In the genomic region with DNA sequence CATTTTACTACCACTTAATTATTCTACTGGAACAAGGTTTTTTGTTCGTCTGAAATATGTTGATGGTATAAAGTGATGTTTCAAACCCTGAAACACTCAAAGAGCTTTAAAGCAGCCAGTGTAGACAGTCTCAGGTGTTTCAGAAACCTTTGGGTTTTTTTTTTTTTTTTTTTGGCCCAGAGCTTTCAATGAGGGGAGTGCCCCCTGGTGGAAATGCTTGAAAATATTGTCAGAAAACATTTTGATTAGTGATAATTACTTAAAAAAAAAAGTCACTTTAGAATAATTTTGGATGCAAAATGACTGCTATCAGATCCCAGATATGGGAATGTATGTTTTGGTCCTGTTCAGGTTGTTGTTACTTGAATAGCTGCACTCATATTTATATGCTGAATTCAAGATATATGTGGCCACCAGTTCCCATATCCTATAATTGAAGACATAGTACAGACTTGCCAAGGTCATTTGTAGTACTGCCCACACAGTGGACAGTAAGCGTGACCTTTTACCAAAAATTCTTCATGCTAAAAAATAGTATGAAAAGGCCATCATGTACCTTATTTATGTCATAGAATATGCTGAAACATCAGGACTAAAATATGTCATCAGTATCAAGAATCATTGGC, we compare ENCODE assay signal across 9 cellular contexts. TPM values are rescaled to one million over a fixed set of nuclear protein-coding genes. Genes with fewer than 3 reads are reported as not detected.
A peak's percentile ranks its signal among the peaks of the same experiment; 100 is the strongest.
DNase-seq lines count a peak whose midpoint lies in the region; ATAC-seq and TF ChIP-seq lines count a peak whose summit lies in the region.
"Had no signal": no experiment of that assay in that cellular context is flagged by ENCODE, and none has a peak within 500 bp of the region (broad histone marks: within the 10 kb centered on the region; RNA-seq: fewer than 3 reads in every experiment).

No MANE protein-coding gene starts in this region.

- TF ChIP-seq CTCF in GM10266 (IDR thresholded peaks at IDR 0.05; ENCODE audit: control insufficient read depth, insufficient read depth, low read depth, missing control alignments) = peak; percentile 32
- TF ChIP-seq CTCF in osteoblast (IDR thresholded peaks at IDR 0.05; ENCODE audit: extremely low read depth, low read depth, low read length) = peak; percentile 61

- no peaks in the 10 kb centered on the region for H3K4me1 ChIP-seq in osteoblast (ENCODE audit: insufficient read depth, low read length)

- no peak overlapping the region for H2AFZ ChIP-seq in osteoblast (ENCODE audit: low read length)

- no peak overlapping the region for H3K4me2 ChIP-seq in osteoblast (ENCODE audit: insufficient read depth, low read length)

- no peaks in the 10 kb centered on the region for H3K36me3 ChIP-seq in osteoblast (ENCODE audit: insufficient read depth, low read length)

- no peak overlapping the region for H3K4me3 ChIP-seq in osteoblast (ENCODE audit: insufficient read depth, low read length)
- H3K4me3 ChIP-seq: SK-N-MC had no signal

- H4K20me1 ChIP-seq in osteoblast (ENCODE audit: insufficient read depth, low read length) = no peaks in the 10 kb centered on the region

- H3K27me3 ChIP-seq in osteoblast (ENCODE audit: insufficient read depth, low read length) = no peaks in the 10 kb centered on the region

- no peak overlapping the region for H3K27ac ChIP-seq in osteoblast (ENCODE audit: low read depth, low read length)
- H3K27ac ChIP-seq: SK-N-MC had no signal

- no peaks in the 10 kb centered on the region for H3K79me2 ChIP-seq in osteoblast (ENCODE audit: insufficient read depth, low read length)

- ATAC-seq in HG02938 (IDR thresholded peaks at IDR 0.05; ENCODE audit: unreplicated experiment) = no peak

- H3K9me3 ChIP-seq in osteoblast (ENCODE audit: low read depth, low read length) = no peaks in the 10 kb centered on the region

- peak; percentile 19 to 43 for DNase-seq in AML-193 (lab: John Stamatoyannopoulos, UW)
- DNase-seq in GM10266 (ENCODE audit: extremely low spot score) = peak; percentile 4
- peak; percentile 6 for DNase-seq in NCI-H748 treated with DMSO at 0.1 percent for 48 hours (lab: John Stamatoyannopoulos, UW)
- peak; percentile 24 for DNase-seq in effector CD4-positive, alpha-beta T cell
- no peak for DNase-seq in osteoblast (ENCODE audit: insufficient read length, low spot score, missing footprints)
- no peak for DNase-seq in NCI-H187 treated with DMSO at 0.1 percent for 48 hours (lab: John Stamatoyannopoulos, UW)
- DNase-seq in DMS79 treated with DMSO at 0.1 percent for 48 hours (lab: John Stamatoyannopoulos, UW) = no peak

RNA-seq across cellular contexts. Expression of a gene that starts 35.9 kb away (rescaled TPM):
- 29.0 and 35.7 TPM in 2 replicates for total RNA-seq in osteoblast

Comparison
In these comparisons a context has a peak if more than half of its experiments do, and no peak if none do; other contexts are left out.
1. DNase-seq: peak in AML-193 (2 of 2), GM10266 (single experiment), NCI-H748 treated with DMSO at 0.1 percent for 48 hours (single experiment) and effector CD4-positive, alpha-beta T cell (single experiment); none in osteoblast (single experiment), NCI-H187 treated with DMSO at 0.1 percent for 48 hours (single experiment) and DMS79 treated with DMSO at 0.1 percent for 48 hours (single experiment).